ENCODE assay signal across 8 cellular contexts in the genomic region with DNA sequence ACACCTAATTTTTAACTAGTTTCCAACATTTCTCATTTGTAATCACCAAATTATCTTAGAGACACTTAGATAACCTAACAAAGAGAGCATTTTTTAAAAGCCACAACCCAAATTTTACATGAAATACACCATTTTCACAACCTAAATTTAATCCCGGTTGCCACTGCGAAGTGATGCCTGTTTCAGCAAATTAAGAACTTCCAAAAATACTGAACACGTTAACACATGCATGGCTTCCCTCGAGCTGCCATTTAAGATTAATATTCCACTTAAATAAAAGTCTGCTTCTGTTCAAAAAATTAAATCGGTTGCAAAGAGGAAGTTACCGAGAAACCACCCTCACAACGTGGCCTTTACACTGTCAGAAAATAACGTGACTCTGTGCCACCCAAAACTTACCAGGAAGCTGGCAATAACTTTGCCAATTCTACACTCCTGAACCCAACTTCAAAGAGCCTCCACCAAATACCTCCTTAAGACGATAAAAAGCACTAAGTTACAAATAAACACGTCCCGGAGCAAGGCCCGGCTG. TPM values are rescaled to one million over a fixed set of nuclear protein-coding genes. Genes with fewer than 3 reads are reported as not detected.
DNase-seq lines count a peak whose midpoint lies in the region; ATAC-seq and TF ChIP-seq lines count a peak whose summit lies in the region.

No MANE protein-coding gene starts in this region.

- H3K79me1 ChIP-seq in mesenchymal stem cell (replicated peaks; ENCODE audit: low read length, poor library complexity, severe bottlenecking), result no peaks in the 10 kb centered on the region

- H2BK15ac ChIP-seq in mesenchymal stem cell (ENCODE audit: low read depth, poor library complexity, severe bottlenecking), result no peak overlapping the region

- peak overlapping the region in 1 of 2 experiments; percentile 95 for H2BK12ac ChIP-seq in mesenchymal stem cell (ENCODE audit: low read length in 2 of 2)

- H3K23ac ChIP-seq in mesenchymal stem cell (ENCODE audit: low read length in 2 of 2), result no peak overlapping the region

- peaks cover 57% of the 10 kb centered on the region for H3K79me2 ChIP-seq in OCI-LY1 (ENCODE audit: insufficient read depth, low read length)

- peak overlapping the region; percentile 100 for H3K27ac Mint-ChIP-seq in activated naive CD4-positive, alpha-beta T cell treated with anti-CD3 and anti-CD28 coated beads, Interleukin-2, amount 50 U/mL, for 24 hours

- H3K9me3 ChIP-seq in OCI-LY1 (ENCODE audit: low read length) (no peaks in the 10 kb centered on the region), mesenchymal stem cell (ENCODE audit: control insufficient read depth, low read length) (no peaks in the 10 kb centered on the region), upper lobe of right lung (no peaks in the 10 kb centered on the region)

- H3K4me3 Mint-ChIP-seq in activated naive CD4-positive, alpha-beta T cell treated with anti-CD3 and anti-CD28 coated beads, Interleukin-2, amount 50 U/mL, for 24 hours, result peak overlapping the region; percentile 99

- no peaks in the 10 kb centered on the region for H3K9me2 ChIP-seq in OCI-LY1 (ENCODE audit: low read depth, low read length)

- ATAC-seq in upper lobe of right lung (no peak), HG03571 (IDR thresholded peaks at IDR 0.05; ENCODE audit: unreplicated experiment) (no peak)

- H2AFZ ChIP-seq in OCI-LY1 (ENCODE audit: low read length), result no peak overlapping the region
- no peak overlapping the region for H2AFZ ChIP-seq in mesenchymal stem cell (ENCODE audit: low read depth, low read length)

- H4K8ac ChIP-seq in mesenchymal stem cell (ENCODE audit: low read length), result peak overlapping the region; percentile 93

- no peaks in the 10 kb centered on the region for H3K9me3 Mint-ChIP-seq in activated naive CD4-positive, alpha-beta T cell treated with anti-CD3 and anti-CD28 coated beads, Interleukin-2, amount 50 U/mL, for 24 hours

- TF ChIP-seq CTCF in OCI-LY1 (IDR thresholded peaks at IDR 0.05; ENCODE audit: low read length) (no peak), upper lobe of right lung (IDR thresholded peaks at IDR 0.05) (no peak)

- H2BK120ac ChIP-seq in mesenchymal stem cell (ENCODE audit: low read depth, low read length), result peak overlapping the region; percentile 100

- H3K14ac ChIP-seq in mesenchymal stem cell (ENCODE audit: low read length in 2 of 2), result no peak overlapping the region

- H3K18ac ChIP-seq in mesenchymal stem cell (ENCODE audit: low read depth in 1 of 2, low read length in 2 of 2), result peak overlapping the region; percentile 72 to 87

- DNase-seq in activated naive CD4-positive, alpha-beta T cell (lab: John Stamatoyannopoulos, UW), result no peak
- DNase-seq in caudate nucleus (lab: John Stamatoyannopoulos, UW) (peak in 8 of 61 donors; percentile 14 to 68 (median 58)), mesenchymal stem cell (peak; percentile 19), upper lobe of right lung (no peak), UCSD-AML1 (lab: John Stamatoyannopoulos, UW; ENCODE audit: unreplicated experiment) (no peak)

- peak overlapping the region; percentile 83 for H3K4me3 ChIP-seq in OCI-LY1 (ENCODE audit: low read depth, low read length, poor library complexity, severe bottlenecking)
- H3K4me3 ChIP-seq in mesenchymal stem cell (ENCODE audit: insufficient read depth in 1 of 2, low read depth in 1 of 2, low read length in 2 of 2), result peak overlapping the region; percentile 76 to 82
- H3K4me3 ChIP-seq in upper lobe of right lung, result peak overlapping the region; percentile 71

- H3K4me2 ChIP-seq in OCI-LY1 (ENCODE audit: low read length), result peak overlapping the region; percentile 68
- peak overlapping the region; percentile 58 for H3K4me2 ChIP-seq in mesenchymal stem cell (ENCODE audit: low read length, poor library complexity, severe bottlenecking)

- H3K27ac ChIP-seq in OCI-LY1 (ENCODE audit: low read depth, low read length, poor library complexity, severe bottlenecking) (peak overlapping the region; percentile 99), caudate nucleus (ENCODE audit: low read depth, low read length) (peak overlapping the region; percentile 93), mesenchymal stem cell (ENCODE audit: low read length, poor library complexity, severe bottlenecking) (peak overlapping the region; percentile 93), upper lobe of right lung (peak overlapping the region; percentile 96)

- peaks cover 66% of the 10 kb centered on the region for H3K4me1 Mint-ChIP-seq in activated naive CD4-positive, alpha-beta T cell treated with anti-CD3 and anti-CD28 coated beads, Interleukin-2, amount 50 U/mL, for 24 hours

- H3K9ac ChIP-seq in OCI-LY1 (ENCODE audit: low read length) (peak overlapping the region; percentile 99), mesenchymal stem cell (ENCODE audit: low read length) (peak overlapping the region; percentile 93)

- intact Hi-C loops in upper lobe of right lung (cut with DNase I), result loop anchor here (5.0 kb wide), 1 partner anchor 161 kb away; no protein-coding TSS in a partner anchor

- WGBS in mesenchymal stem cell, result under 1% methylated on average over 12 of the region's 12 CpGs

- peaks cover 12% of the 10 kb centered on the region; the same call in 1 of the 2 replicates for H3F3A ChIP-seq in OCI-LY1 (ENCODE audit: insufficient read depth, low read length)

- H3K4me1 ChIP-seq in OCI-LY1 (ENCODE audit: insufficient read depth, low read length, severe bottlenecking) (peaks cover 71% of the 10 kb centered on the region), mesenchymal stem cell (ENCODE audit: control insufficient read depth, insufficient read depth, low read depth, low read length) (peaks cover 4% of the 10 kb centered on the region), upper lobe of right lung (peaks cover 27% of the 10 kb centered on the region)

- no peak overlapping the region for H4K91ac ChIP-seq in mesenchymal stem cell (ENCODE audit: low read length)

- no peaks in the 10 kb centered on the region for H3K27me3 Mint-ChIP-seq in activated naive CD4-positive, alpha-beta T cell treated with anti-CD3 and anti-CD28 coated beads, Interleukin-2, amount 50 U/mL, for 24 hours

- peaks cover 12% of the 10 kb centered on the region for H3K36me3 Mint-ChIP-seq in activated naive CD4-positive, alpha-beta T cell treated with anti-CD3 and anti-CD28 coated beads, Interleukin-2, amount 50 U/mL, for 24 hours

- peaks cover 36% of the 10 kb centered on the region for H3K36me3 ChIP-seq in OCI-LY1 (ENCODE audit: insufficient read depth, low read length)
- H3K36me3 ChIP-seq in mesenchymal stem cell (ENCODE audit: control insufficient read depth in 1 of 2, insufficient read depth in 2 of 2, low read depth in 1 of 2, low read length in 2 of 2), result no peaks in the 10 kb centered on the region
- H3K36me3 ChIP-seq in upper lobe of right lung, result no peaks in the 10 kb centered on the region

- no peaks in the 10 kb centered on the region for H4K20me1 ChIP-seq in OCI-LY1 (ENCODE audit: insufficient read depth, low read length)

- no peaks in the 10 kb centered on the region for H3K27me3 ChIP-seq in OCI-LY1 (ENCODE audit: insufficient read depth, low read length)
- no peaks in the 10 kb centered on the region for H3K27me3 ChIP-seq in mesenchymal stem cell (ENCODE audit: control insufficient read depth in 1 of 2, insufficient read depth in 1 of 2, low read length in 2 of 2)
- no peaks in the 10 kb centered on the region for H3K27me3 ChIP-seq in upper lobe of right lung

- H2AK5ac ChIP-seq in mesenchymal stem cell (ENCODE audit: low read length, severe bottlenecking), result no peak overlapping the region

- peak overlapping the region; percentile 98 for H2BK5ac ChIP-seq in mesenchymal stem cell (ENCODE audit: low read depth, low read length, poor library complexity, severe bottlenecking)

- peak overlapping the region; percentile 79 to 99 for H3K4ac ChIP-seq in mesenchymal stem cell (ENCODE audit: low read depth in 1 of 2, low read length in 2 of 2)

RNA-seq across cellular contexts. Expression of a gene that starts 1.3 kb away (rescaled TPM):
- polyA plus RNA-seq in mesenchymal stem cell (2013, experiment 1 of 2), result 26.7 TPM
- 27.8 TPM for polyA plus RNA-seq in mesenchymal stem cell (2013, experiment 2 of 2)
- 156 TPM for total RNA-seq in upper lobe of right lung
